ENCODE assay signal across 12 cellular contexts in genomic region chr19:40341601-40342482, GRCh38. TPM values are rescaled to one million over a fixed set of nuclear protein-coding genes. Genes with fewer than 3 reads are reported as not detected.
DNase-seq lines count a peak whose midpoint lies in the region; ATAC-seq and TF ChIP-seq lines count a peak whose summit lies in the region.
"Had no signal": no experiment of that assay in that cellular context is flagged by ENCODE, and none has a peak within 500 bp of the region (broad histone marks: within the 10 kb centered on the region; RNA-seq: fewer than 3 reads in every experiment).

No MANE protein-coding gene starts in this region.

- intact Hi-C loops in Right ventricle myocardium inferior (cut with DNase I): loop anchor here (2.0 kb wide), 1 partner anchor 125 kb away; the partner anchor contains the start of gene SPTBN4

- no peak overlapping the region for H3K27ac ChIP-seq in osteoblast (ENCODE audit: low read depth, low read length)
- H3K27ac ChIP-seq: colonic mucosa had no signal

- no peaks in the 10 kb centered on the region for H3K9me3 Mint-ChIP-seq in activated naive CD8-positive, alpha-beta T cell treated with anti-CD3 and anti-CD28 coated beads, Interleukin-2, amount 10 ng/mL, durations not matched to agents 7 days and 5 days
- H3K9me3 Mint-ChIP-seq in activated naive CD8-positive, alpha-beta T cell treated with anti-CD3 and anti-CD28 coated beads for 36 hours: no peaks in the 10 kb centered on the region
- H3K9me3 Mint-ChIP-seq: naive B cell had no signal

- H2AFZ ChIP-seq in osteoblast (ENCODE audit: low read length): no peak overlapping the region

- POLR2A ChIA-PET in activated naive CD8-positive, alpha-beta T cell treated with anti-CD3 and anti-CD28 coated beads, Interleukin-2, amount 10 ng/mL, durations not matched to agents 7 days and 5 days (lab: Charles Lee): no interaction called here
- POLR2A ChIA-PET in GM10248 (lab: Yijun Ruan, JAX): no interaction called here

- no peak for DNase-seq in activated naive CD8-positive, alpha-beta T cell treated with anti-CD3 and anti-CD28 coated beads, Interleukin-2, amount 10 ng/mL, durations not matched to agents 7 days and 5 days
- DNase-seq in activated naive CD8-positive, alpha-beta T cell treated with anti-CD3 and anti-CD28 coated beads for 36 hours: no peak
- DNase-seq in Right ventricle myocardium inferior (ENCODE audit: missing footprints): peak; percentile 84
- peak; percentile 53 for DNase-seq in osteoblast (ENCODE audit: insufficient read length, low spot score, missing footprints)
- no peak for DNase-seq in AML-193 (lab: John Stamatoyannopoulos, UW)
- DNase-seq in cerebellar cortex (ENCODE audit: low spot score): no peak
- DNase-seq in GM10248 (ENCODE audit: extremely low spot score): no peak
- DNase-seq: activated T-cell treated with anti-CD3 and anti-CD28 coated beads, Interleukin-2, amount 50 U/mL, for 48 hours; colonic mucosa; naive B cell; stimulated activated CD4-positive, alpha-beta T cell treated with anti-CD3 and anti-CD28 coated beads, Interleukin-2, amount 100 ng/mL, for 24 hours had no signal

- CTCF ChIA-PET in GM10248 (lab: Yijun Ruan, JAX): interaction anchor here (1.3 to 1.7 kb wide), 2 partner anchors 26 to 37 kb away, joined by 3 to 8 read pairs; no protein-coding TSS in a partner anchor

- H3K27ac Mint-ChIP-seq in activated naive CD8-positive, alpha-beta T cell treated with anti-CD3 and anti-CD28 coated beads, Interleukin-2, amount 10 ng/mL, durations not matched to agents 7 days and 5 days: peak overlapping the region; percentile 63
- H3K27ac Mint-ChIP-seq in activated naive CD8-positive, alpha-beta T cell treated with anti-CD3 and anti-CD28 coated beads for 36 hours: no peak overlapping the region
- H3K27ac Mint-ChIP-seq: naive B cell had no signal

- no peak for TF ChIP-seq CTCF in osteoblast (IDR thresholded peaks at IDR 0.05; ENCODE audit: extremely low read depth, low read depth, low read length)
- TF ChIP-seq CTCF in GM10248 (IDR thresholded peaks at IDR 0.05; ENCODE audit: control extremely low read depth, extremely low read depth, low read depth, missing control alignments): no peak

- no peaks in the 10 kb centered on the region for H3K27me3 ChIP-seq in osteoblast (ENCODE audit: insufficient read depth, low read length)
- H3K27me3 ChIP-seq: colonic mucosa had no signal

- no peak overlapping the region for H3K4me3 ChIP-seq in osteoblast (ENCODE audit: insufficient read depth, low read length)
- H3K4me3 ChIP-seq: colonic mucosa had no signal

- H3K36me3 Mint-ChIP-seq in activated naive CD8-positive, alpha-beta T cell treated with anti-CD3 and anti-CD28 coated beads, Interleukin-2, amount 10 ng/mL, durations not matched to agents 7 days and 5 days: peaks cover 10% of the 10 kb centered on the region
- peaks cover 7% of the 10 kb centered on the region for H3K36me3 Mint-ChIP-seq in activated naive CD8-positive, alpha-beta T cell treated with anti-CD3 and anti-CD28 coated beads for 36 hours

- H3K4me1 Mint-ChIP-seq in activated naive CD8-positive, alpha-beta T cell treated with anti-CD3 and anti-CD28 coated beads, Interleukin-2, amount 10 ng/mL, durations not matched to agents 7 days and 5 days: peaks cover 14% of the 10 kb centered on the region
- H3K4me1 Mint-ChIP-seq in activated naive CD8-positive, alpha-beta T cell treated with anti-CD3 and anti-CD28 coated beads for 36 hours: no peaks in the 10 kb centered on the region

- no peak overlapping the region for H3K4me3 Mint-ChIP-seq in activated naive CD8-positive, alpha-beta T cell treated with anti-CD3 and anti-CD28 coated beads, Interleukin-2, amount 10 ng/mL, durations not matched to agents 7 days and 5 days
- no peak overlapping the region for H3K4me3 Mint-ChIP-seq in activated naive CD8-positive, alpha-beta T cell treated with anti-CD3 and anti-CD28 coated beads for 36 hours

- H3K4me1 ChIP-seq in osteoblast (ENCODE audit: insufficient read depth, low read length): no peaks in the 10 kb centered on the region
- H3K4me1 ChIP-seq: colonic mucosa had no signal

- no peaks in the 10 kb centered on the region for H3K9me3 ChIP-seq in osteoblast (ENCODE audit: low read depth, low read length)
- H3K9me3 ChIP-seq: colonic mucosa had no signal

- no peak overlapping the region for H3K4me2 ChIP-seq in osteoblast (ENCODE audit: insufficient read depth, low read length)

- peaks cover 52% of the 10 kb centered on the region for H3K79me2 ChIP-seq in osteoblast (ENCODE audit: insufficient read depth, low read length)

- H3K36me3 ChIP-seq in osteoblast (ENCODE audit: insufficient read depth, low read length): peaks cover 4% of the 10 kb centered on the region
- H3K36me3 ChIP-seq: colonic mucosa had no signal

- H4K20me1 ChIP-seq in osteoblast (ENCODE audit: insufficient read depth, low read length): no peaks in the 10 kb centered on the region

- no peak for ATAC-seq in activated naive CD8-positive, alpha-beta T cell treated with anti-CD3 and anti-CD28 coated beads, Interleukin-2, amount 10 ng/mL, durations not matched to agents 7 days and 5 days (ENCODE audit: low read depth)
- peak; percentile 94 for ATAC-seq in Right ventricle myocardium inferior
- ATAC-seq in HG02938 (IDR thresholded peaks at IDR 0.05; ENCODE audit: unreplicated experiment): no peak

- no peaks in the 10 kb centered on the region for H3K27me3 Mint-ChIP-seq in activated naive CD8-positive, alpha-beta T cell treated with anti-CD3 and anti-CD28 coated beads, Interleukin-2, amount 10 ng/mL, durations not matched to agents 7 days and 5 days
- no peaks in the 10 kb centered on the region for H3K27me3 Mint-ChIP-seq in activated naive CD8-positive, alpha-beta T cell treated with anti-CD3 and anti-CD28 coated beads for 36 hours
- H3K27me3 Mint-ChIP-seq: naive B cell had no signal

RNA-seq across cellular contexts. Expression of gene C19orf47, which starts 6.4 kb away (rescaled TPM):
- total RNA-seq in activated naive CD8-positive, alpha-beta T cell treated with anti-CD3 and anti-CD28 coated beads, Interleukin-2, amount 10 ng/mL, durations not matched to agents 7 days and 5 days: 10 to 100 TPM; 21.4 to 21.8 TPM
- 10 to 100 TPM; 26.1 to 28.1 TPM for total RNA-seq in activated naive CD8-positive, alpha-beta T cell treated with anti-CD3 and anti-CD28 coated beads for 36 hours
- 222 TPM for total RNA-seq in Right ventricle myocardium inferior
- total RNA-seq in osteoblast: 3.6 and 7.7 TPM in 2 replicates

RNA-seq across cellular contexts. Expression of gene PLD3, which starts 6.7 kb away (rescaled TPM):
- 100 to 1,000 TPM; 104 to 109 TPM for total RNA-seq in activated naive CD8-positive, alpha-beta T cell treated with anti-CD3 and anti-CD28 coated beads, Interleukin-2, amount 10 ng/mL, durations not matched to agents 7 days and 5 days
- total RNA-seq in activated naive CD8-positive, alpha-beta T cell treated with anti-CD3 and anti-CD28 coated beads for 36 hours: 10 to 100 TPM; 41.8 to 44.2 TPM
- 169 TPM for total RNA-seq in Right ventricle myocardium inferior
- 136 and 239 TPM in 2 replicates for total RNA-seq in osteoblast

RNA-seq across cellular contexts. Expression of gene HIPK4, which starts 48.1 kb away (rescaled TPM):
- under 1 TPM in 1 of 2 experiments, not detected in 1; 0.11 TPM for total RNA-seq in activated naive CD8-positive, alpha-beta T cell treated with anti-CD3 and anti-CD28 coated beads, Interleukin-2, amount 10 ng/mL, durations not matched to agents 7 days and 5 days
- not detected for total RNA-seq in activated naive CD8-positive, alpha-beta T cell treated with anti-CD3 and anti-CD28 coated beads for 36 hours
- total RNA-seq in Right ventricle myocardium inferior (not detected), osteoblast (0.29 and 0.36 TPM in 2 replicates)
- total RNA-seq: colonic mucosa had no signal

RNA-seq across cellular contexts. Expression of gene AKT2, which starts 56.7 kb away (rescaled TPM):
- 100 to 1,000 TPM; 164 to 170 TPM for total RNA-seq in activated naive CD8-positive, alpha-beta T cell treated with anti-CD3 and anti-CD28 coated beads, Interleukin-2, amount 10 ng/mL, durations not matched to agents 7 days and 5 days
- total RNA-seq in activated naive CD8-positive, alpha-beta T cell treated with anti-CD3 and anti-CD28 coated beads for 36 hours: 100 to 1,000 TPM; 139 to 141 TPM
- total RNA-seq in Right ventricle myocardium inferior: 114 TPM
- 115 and 118 TPM in 2 replicates for total RNA-seq in osteoblast

Comparison
In these comparisons a context has a peak if more than half of its experiments do, and no peak if none do; other contexts are left out.
1. DNase-seq: peak in Right ventricle myocardium inferior (single experiment) and osteoblast (single experiment); none in activated naive CD8-positive, alpha-beta T cell treated with anti-CD3 and anti-CD28 coated beads, Interleukin-2, amount 10 ng/mL, durations not matched to agents 7 days and 5 days (single experiment), activated naive CD8-positive, alpha-beta T cell treated with anti-CD3 and anti-CD28 coated beads for 36 hours (single experiment), AML-193 (0 of 2), cerebellar cortex (single experiment) and GM10248 (single experiment).